Comparison of ENCODE assay signal across 20 cellular contexts in the genomic region with DNA sequence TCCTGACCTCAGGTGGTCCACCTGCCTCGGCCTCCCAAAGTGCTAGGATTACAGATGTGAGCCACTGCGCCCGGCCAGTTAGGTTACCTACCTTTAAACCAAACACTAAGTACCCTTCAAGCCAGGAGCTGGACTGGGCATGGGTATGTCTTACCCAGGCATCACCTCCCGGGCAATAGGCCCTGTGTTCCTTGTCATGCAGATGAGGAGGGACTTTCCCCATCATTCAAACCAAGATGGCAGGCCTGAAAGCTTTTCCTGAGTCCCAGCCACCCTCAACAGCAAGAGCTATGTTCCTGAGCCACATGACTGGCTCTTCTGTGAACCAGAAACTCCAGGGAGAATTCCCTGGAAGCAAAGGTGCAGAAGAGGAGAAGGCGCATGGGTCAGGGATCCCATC. TPM values are rescaled to one million over a fixed set of nuclear protein-coding genes. Genes with fewer than 3 reads are reported as not detected.
DNase-seq lines count a peak whose midpoint lies in the region; ATAC-seq and TF ChIP-seq lines count a peak whose summit lies in the region.
"Had no signal": no experiment of that assay in that cellular context is flagged by ENCODE, and none has a peak within 500 bp of the region (broad histone marks: within the 10 kb centered on the region; RNA-seq: fewer than 3 reads in every experiment).

No MANE protein-coding gene starts in this region.

- no peak overlapping the region for H3K4me3 Mint-ChIP-seq in dendritic cell treated with granulocyte-macrophage colony-stimulating factor and Interleukin-4, amounts not matched to agents 40 ng/mL and 50 ng/mL, for 4 days
- H3K4me3 Mint-ChIP-seq in stimulated activated memory B cell treated with anti-CD40 and anti-IgM and Interleukin-4, amounts not matched to agents 10 μg/mL and 1 μg/mL and 100 μg/mL, for 72 hours: no peak overlapping the region
- no peak overlapping the region for H3K4me3 Mint-ChIP-seq in activated CD4-positive, alpha-beta T cell treated with anti-CD3 and anti-CD28 coated beads for 36 hours
- H3K4me3 Mint-ChIP-seq: CD4-positive, CD25-positive, alpha-beta regulatory T cell had no signal

- H3K4me1 ChIP-seq in BLaER1 treated with 17β-estradiol and CSF1 and Interleukin-3, amounts not matched to agents 10 nM and 100 nM: peaks cover 53 to 100% (median 91%) of the 10 kb centered on the region in 10 experiments
- peaks cover 52% of the 10 kb centered on the region for H3K4me1 ChIP-seq in OCI-LY3 (ENCODE audit: low read length)

- no peaks in the 10 kb centered on the region for H3K27me3 Mint-ChIP-seq in dendritic cell treated with granulocyte-macrophage colony-stimulating factor and Interleukin-4, amounts not matched to agents 40 ng/mL and 50 ng/mL, for 4 days
- no peaks in the 10 kb centered on the region for H3K27me3 Mint-ChIP-seq in stimulated activated memory B cell treated with anti-CD40 and anti-IgM and Interleukin-4, amounts not matched to agents 10 μg/mL and 1 μg/mL and 100 μg/mL, for 72 hours
- H3K27me3 Mint-ChIP-seq in activated CD4-positive, alpha-beta T cell treated with anti-CD3 and anti-CD28 coated beads for 36 hours: no peaks in the 10 kb centered on the region
- H3K27me3 Mint-ChIP-seq: CD4-positive, CD25-positive, alpha-beta regulatory T cell had no signal

- H3K9ac ChIP-seq in BLaER1 treated with 17β-estradiol and CSF1 and Interleukin-3, amounts not matched to agents 10 nM and 100 nM: peak overlapping the region in 6 of 11 experiments; percentile 10 to 84 (median 52); a peak in 3 of 22 replicates
- H3K9ac ChIP-seq in OCI-LY3 (ENCODE audit: low read length): no peak overlapping the region; the same call in 1 of the 2 replicates

- H3K4me1 Mint-ChIP-seq in dendritic cell treated with granulocyte-macrophage colony-stimulating factor and Interleukin-4, amounts not matched to agents 40 ng/mL and 50 ng/mL, for 4 days (ENCODE audit: low read depth): peaks cover 73% of the 10 kb centered on the region
- peaks cover 46% of the 10 kb centered on the region for H3K4me1 Mint-ChIP-seq in stimulated activated memory B cell treated with anti-CD40 and anti-IgM and Interleukin-4, amounts not matched to agents 10 μg/mL and 1 μg/mL and 100 μg/mL, for 72 hours
- peaks cover 38% of the 10 kb centered on the region for H3K4me1 Mint-ChIP-seq in activated CD4-positive, alpha-beta T cell treated with anti-CD3 and anti-CD28 coated beads for 36 hours

- no peaks in the 10 kb centered on the region for H3K27me3 ChIP-seq in BLaER1 treated with 17β-estradiol and CSF1 and Interleukin-3, amounts not matched to agents 10 nM and 100 nM
- no peaks in the 10 kb centered on the region for H3K27me3 ChIP-seq in OCI-LY3 (ENCODE audit: low read depth, low read length)

- no peaks in the 10 kb centered on the region for H3K9me3 ChIP-seq in BLaER1 treated with 17β-estradiol and CSF1 and Interleukin-3, amounts not matched to agents 10 nM and 100 nM (replicated peaks in 1 of 11)
- H3K9me3 ChIP-seq in OCI-LY3 (ENCODE audit: insufficient read depth, low read length): no peaks in the 10 kb centered on the region

- peaks cover 0 to 46% (median under 1%) of the 10 kb centered on the region in 11 experiments; a peak in 8 of 22 replicates for H4K20me1 ChIP-seq in BLaER1 treated with 17β-estradiol and CSF1 and Interleukin-3, amounts not matched to agents 10 nM and 100 nM
- H4K20me1 ChIP-seq in OCI-LY3 (ENCODE audit: insufficient read depth, low read length): no peaks in the 10 kb centered on the region

- H3K36me3 Mint-ChIP-seq in dendritic cell treated with granulocyte-macrophage colony-stimulating factor and Interleukin-4, amounts not matched to agents 40 ng/mL and 50 ng/mL, for 4 days (ENCODE audit: low read depth): peaks cover 98% of the 10 kb centered on the region
- H3K36me3 Mint-ChIP-seq in stimulated activated memory B cell treated with anti-CD40 and anti-IgM and Interleukin-4, amounts not matched to agents 10 μg/mL and 1 μg/mL and 100 μg/mL, for 72 hours: peaks cover 77% of the 10 kb centered on the region
- peaks cover 63% of the 10 kb centered on the region for H3K36me3 Mint-ChIP-seq in activated CD4-positive, alpha-beta T cell treated with anti-CD3 and anti-CD28 coated beads for 36 hours (ENCODE audit: low read depth)

- intact Hi-C loops in dendritic cell treated with granulocyte-macrophage colony-stimulating factor and Interleukin-4, amounts not matched to agents 40 ng/mL and 50 ng/mL, for 4 days (cut with micrococcal nuclease): no loop called here
- intact Hi-C loops in activated CD4-positive, alpha-beta T cell treated with anti-CD3 and anti-CD28 coated beads for 36 hours (cut with DNase I, micrococcal nuclease): no loop called here

- no peak overlapping the region for H2AFZ ChIP-seq in OCI-LY3 (ENCODE audit: low read depth, low read length)

- H3K36me3 ChIP-seq in BLaER1 treated with 17β-estradiol and CSF1 and Interleukin-3, amounts not matched to agents 10 nM and 100 nM: peaks cover 67 to 85% (median 78%) of the 10 kb centered on the region in 11 experiments
- H3K36me3 ChIP-seq in OCI-LY3 (replicated peaks; ENCODE audit: low read depth, low read length): peaks cover 72% of the 10 kb centered on the region

- ATAC-seq in stimulated activated memory B cell treated with anti-CD40 and anti-IgM and Interleukin-4, amounts not matched to agents 10 μg/mL and 1 μg/mL and 100 μg/mL, for 72 hours: no peak
- ATAC-seq in activated CD4-positive, alpha-beta T cell treated with anti-CD3 and anti-CD28 coated beads for 36 hours: no peak
- ATAC-seq: K562 had no signal

- H3K27ac Mint-ChIP-seq in dendritic cell treated with granulocyte-macrophage colony-stimulating factor and Interleukin-4, amounts not matched to agents 40 ng/mL and 50 ng/mL, for 4 days: peak overlapping the region; percentile 99
- H3K27ac Mint-ChIP-seq in stimulated activated memory B cell treated with anti-CD40 and anti-IgM and Interleukin-4, amounts not matched to agents 10 μg/mL and 1 μg/mL and 100 μg/mL, for 72 hours: peak overlapping the region; percentile 100
- H3K27ac Mint-ChIP-seq in activated CD4-positive, alpha-beta T cell treated with anti-CD3 and anti-CD28 coated beads for 36 hours: no peak overlapping the region

- H3K4me3 ChIP-seq in BLaER1 treated with 17β-estradiol and CSF1 and Interleukin-3, amounts not matched to agents 10 nM and 100 nM: no peak overlapping the region
- no peak overlapping the region for H3K4me3 ChIP-seq in OCI-LY3 (ENCODE audit: low read length)
- H3K4me3 ChIP-seq: K562, SK-N-MC had no signal

- POLR2A ChIA-PET in activated CD4-positive, alpha-beta T cell treated with anti-CD3 and anti-CD28 coated beads for 36 hours (lab: Charles Lee): no interaction called here

- H3K79me2 ChIP-seq in OCI-LY3 (ENCODE audit: low read length): peaks cover 73% of the 10 kb centered on the region

- H3K4me2 ChIP-seq in BLaER1 treated with 17β-estradiol and CSF1 and Interleukin-3, amounts not matched to agents 10 nM and 100 nM: peak overlapping the region in 8 of 11 experiments; percentile 84 to 100 (median 92); a peak in 9 of 22 replicates
- H3K4me2 ChIP-seq in OCI-LY3 (ENCODE audit: low read length): peak overlapping the region; percentile 1; the same call in 1 of the 2 replicates

- H3K9me3 Mint-ChIP-seq in dendritic cell treated with granulocyte-macrophage colony-stimulating factor and Interleukin-4, amounts not matched to agents 40 ng/mL and 50 ng/mL, for 4 days: no peaks in the 10 kb centered on the region
- H3K9me3 Mint-ChIP-seq in stimulated activated memory B cell treated with anti-CD40 and anti-IgM and Interleukin-4, amounts not matched to agents 10 μg/mL and 1 μg/mL and 100 μg/mL, for 72 hours: no peaks in the 10 kb centered on the region
- H3K9me3 Mint-ChIP-seq in activated CD4-positive, alpha-beta T cell treated with anti-CD3 and anti-CD28 coated beads for 36 hours (ENCODE audit: low read depth): no peaks in the 10 kb centered on the region
- H3K9me3 Mint-ChIP-seq: CD4-positive, CD25-positive, alpha-beta regulatory T cell had no signal

- H3K27ac ChIP-seq in BLaER1 treated with 17β-estradiol and CSF1 and Interleukin-3, amounts not matched to agents 10 nM and 100 nM: peak overlapping the region in 10 of 11 experiments; percentile 79 to 96 (median 90); a peak in 15 of 22 replicates
- H3K27ac ChIP-seq in OCI-LY3 (ENCODE audit: low read length): peak overlapping the region; percentile 98
- H3K27ac ChIP-seq: SK-N-MC had no signal

- CTCF ChIA-PET in activated CD4-positive, alpha-beta T cell treated with anti-CD3 and anti-CD28 coated beads for 36 hours (lab: Charles Lee): interaction anchor here (2.1 kb wide), 1 partner anchor 73 kb away, joined by 4 read pairs; no protein-coding TSS in a partner anchor

- TF ChIP-seq CTCF in OCI-LY3 (IDR thresholded peaks at IDR 0.05; ENCODE audit: low read depth, low read length): no peak

- no peak for DNase-seq in NCI-H82 treated with DMSO at 0.1 percent for 48 hours (lab: John Stamatoyannopoulos, UW; ENCODE audit: unreplicated experiment)
- DNase-seq in activated CD4-positive, alpha-beta T cell treated with anti-CD3 and anti-CD28 coated beads for 36 hours: no peak
- no peak for DNase-seq in anterior cingulate cortex (lab: John Stamatoyannopoulos, UW)
- DNase-seq: Calu3; CD4-positive, CD25-positive, alpha-beta regulatory T cell; DMS53; EL; NCI-H1092 treated with DMSO at 0.1 percent for 48 hours; NCI-H146; NCI-H2081 treated with DMSO at 0.1 percent for 48 hours; NCI-H446 treated with DMSO at 0.1 percent for 48 hours; NCI-H69; Right ventricle myocardium superior had no signal

RNA-seq across cellular contexts. Expression of gene RAB8A, which starts 9.5 kb away (rescaled TPM):
- total RNA-seq in activated CD4-positive, alpha-beta T cell treated with anti-CD3 and anti-CD28 coated beads for 36 hours: 100 to 1,000 TPM; 165 to 218 TPM

RNA-seq across cellular contexts. Expression of gene HSH2D, which starts 22.3 kb away (rescaled TPM):
- 10 to 100 TPM; 31.2 to 38.2 TPM for total RNA-seq in activated CD4-positive, alpha-beta T cell treated with anti-CD3 and anti-CD28 coated beads for 36 hours

RNA-seq across cellular contexts. Expression of gene TPM4, which starts 44.8 kb away (rescaled TPM):
- total RNA-seq in activated CD4-positive, alpha-beta T cell treated with anti-CD3 and anti-CD28 coated beads for 36 hours: 100 to 1,000 TPM; 362 to 416 TPM

RNA-seq across cellular contexts. Expression of gene CIB3, which starts 52.2 kb away (rescaled TPM):
- total RNA-seq in activated CD4-positive, alpha-beta T cell treated with anti-CD3 and anti-CD28 coated beads for 36 hours: not detected
- total RNA-seq: Calu3; CD4-positive, CD25-positive, alpha-beta regulatory T cell; H1; K562; Right ventricle myocardium superior had no signal
